ENCODE assay signal across 13 cellular contexts in the genomic region with DNA sequence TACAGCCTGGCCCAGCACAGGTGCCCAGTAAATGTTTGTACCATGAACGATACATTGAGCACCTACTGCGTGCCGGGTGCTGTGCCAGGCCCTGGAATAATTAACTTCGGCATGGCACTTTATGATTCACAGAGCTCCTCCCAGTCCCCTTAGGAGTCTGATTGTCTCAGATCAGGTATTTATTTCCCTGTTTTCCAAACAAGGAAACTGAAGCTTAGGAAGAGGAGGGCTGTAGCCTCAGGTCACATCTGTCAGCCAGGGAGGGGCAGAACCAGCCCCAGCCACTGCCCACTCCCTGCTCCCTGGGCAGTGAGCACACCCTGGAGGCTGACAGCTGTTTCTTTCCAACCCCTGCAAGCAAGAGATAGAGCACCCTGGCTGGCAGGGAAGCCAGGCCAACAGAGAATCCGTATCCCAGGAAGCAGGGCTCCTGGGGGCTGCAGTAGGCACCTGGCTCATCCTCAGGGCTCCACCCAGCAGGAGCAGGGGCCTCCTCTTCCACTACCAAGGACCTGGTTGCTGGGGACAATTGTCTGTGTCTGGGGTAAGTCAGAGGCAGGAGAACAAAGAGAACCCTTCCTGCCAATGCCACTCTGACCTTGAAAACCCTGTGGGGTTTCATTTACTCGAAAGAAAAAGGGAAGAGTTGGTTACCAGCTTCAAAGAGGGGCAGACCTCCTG.
A peak's percentile ranks its signal among the peaks of the same experiment; 100 is the strongest.
DNase-seq lines count a peak whose midpoint lies in the region; ATAC-seq and TF ChIP-seq lines count a peak whose summit lies in the region.
"Had no signal": no experiment of that assay in that cellular context is flagged by ENCODE, and none has a peak within 500 bp of the region (broad histone marks: within the 10 kb centered on the region; RNA-seq: fewer than 3 reads in every experiment).

No MANE protein-coding gene starts in this region.

- ATAC-seq in heart left ventricle (no peak), Right ventricle myocardium inferior (no peak), HG02678 (IDR thresholded peaks at IDR 0.05; ENCODE audit: unreplicated experiment) (no peak)

- no peak overlapping the region for H3K4me2 ChIP-seq in OCI-LY7 (ENCODE audit: low read length)

- CTCF ChIA-PET in OCI-LY7 (lab: Charles Lee; ENCODE audit: unreplicated experiment): no interaction called here
- CTCF ChIA-PET in activated CD4-positive, alpha-beta T cell treated with anti-CD3 and anti-CD28 coated beads, Interleukin-2, amount 10 ng/mL, durations not matched to agents 7 days and 5 days (lab: Charles Lee): no interaction called here

- H3K9me2 ChIP-seq in OCI-LY7 (ENCODE audit: insufficient read depth, low read length): no peaks in the 10 kb centered on the region

- no peaks in the 10 kb centered on the region for H3K9me3 ChIP-seq in heart left ventricle
- no peaks in the 10 kb centered on the region for H3K9me3 ChIP-seq in muscle layer of duodenum (ENCODE audit: control insufficient read depth in 1 of 2, low read length in 2 of 2)
- H3K9me3 ChIP-seq in uterus: no peaks in the 10 kb centered on the region
- no peaks in the 10 kb centered on the region for H3K9me3 ChIP-seq in OCI-LY7 (ENCODE audit: low read length)

- H3K36me3 Mint-ChIP-seq in endothelial cell (ENCODE audit: low read depth, unreplicated experiment): peaks cover 9% of the 10 kb centered on the region
- no peaks in the 10 kb centered on the region for H3K36me3 Mint-ChIP-seq in activated CD4-positive, alpha-beta T cell treated with anti-CD3 and anti-CD28 coated beads, Interleukin-2, amount 10 ng/mL, durations not matched to agents 7 days and 5 days (ENCODE audit: low read depth)
- H3K36me3 Mint-ChIP-seq: memory B cell had no signal

- H3K79me2 ChIP-seq in OCI-LY7 (ENCODE audit: insufficient read depth, low read depth, low read length): no peaks in the 10 kb centered on the region

- no peak overlapping the region for H2AFZ ChIP-seq in OCI-LY7 (ENCODE audit: low read length)

- H3K4me3 ChIP-seq in heart left ventricle (no peak overlapping the region), muscle layer of duodenum (ENCODE audit: low read depth in 1 of 2, low read length in 2 of 2) (no peak overlapping the region), uterus (no peak overlapping the region), OCI-LY7 (ENCODE audit: low read depth, low read length, poor library complexity, severe bottlenecking) (no peak overlapping the region)

- H4K20me1 ChIP-seq in OCI-LY7 (ENCODE audit: insufficient read depth, low read length): no peaks in the 10 kb centered on the region

- no peak for TF ChIP-seq POLR2A in heart left ventricle (IDR thresholded peaks at IDR 0.05)
- no peak for TF ChIP-seq POLR2A in uterus (IDR thresholded peaks at IDR 0.05)

- H3K36me3 ChIP-seq in heart left ventricle (no peaks in the 10 kb centered on the region), muscle layer of duodenum (ENCODE audit: control insufficient read depth in 1 of 2, insufficient read depth in 2 of 2, low read length in 2 of 2) (no peaks in the 10 kb centered on the region), uterus (no peaks in the 10 kb centered on the region), OCI-LY7 (ENCODE audit: insufficient read depth, low read length) (no peaks in the 10 kb centered on the region)
- H3K36me3 ChIP-seq: brain microvascular endothelial cell had no signal

- peak in 1 of 12 donors; percentile 29 for TF ChIP-seq CTCF in heart left ventricle (IDR thresholded peaks at IDR 0.05)
- no peak for TF ChIP-seq CTCF in endothelial cell (IDR thresholded peaks at IDR 0.05; ENCODE audit: unreplicated experiment)
- TF ChIP-seq CTCF in uterus (IDR thresholded peaks at IDR 0.05): no peak
- no peak for TF ChIP-seq CTCF in OCI-LY7 (conservative IDR thresholded peaks at IDR 0.05; ENCODE audit: low read length)

- intact Hi-C loops in heart left ventricle (cut with DNase I): no loop called here
- intact Hi-C loops in Right ventricle myocardium inferior (cut with DNase I): no loop called here
- intact Hi-C loops in uterus (cut with DNase I; ENCODE audit: low total_unique reads): no loop called here
- intact Hi-C loops in OCI-LY7 (cut with micrococcal nuclease; ENCODE audit: unreplicated experiment): no loop called here

- H3K4me1 ChIP-seq in heart left ventricle: peaks cover 23 to 98% (median 89%) of the 10 kb centered on the region in 12 donors
- peaks cover 35 to 76% of the 10 kb centered on the region in 2 donors for H3K4me1 ChIP-seq in muscle layer of duodenum (ENCODE audit: control insufficient read depth in 1 of 2, insufficient read depth in 2 of 2, low read length in 2 of 2)
- peaks cover 9 to 38% of the 10 kb centered on the region in 2 donors for H3K4me1 ChIP-seq in uterus
- H3K4me1 ChIP-seq in OCI-LY7 (ENCODE audit: insufficient read depth, low read length, poor library complexity, severe bottlenecking): peaks cover 17% of the 10 kb centered on the region

- H3K27me3 ChIP-seq in heart left ventricle: no peaks in the 10 kb centered on the region
- no peaks in the 10 kb centered on the region for H3K27me3 ChIP-seq in muscle layer of duodenum (ENCODE audit: low read depth, low read length)
- no peaks in the 10 kb centered on the region for H3K27me3 ChIP-seq in uterus
- H3K27me3 ChIP-seq: brain microvascular endothelial cell had no signal

- no TSS peak for BruUV-seq in OCI-LY7 (replicated peaks; lab: Mats Ljungman, UMichigan)

- H3K27ac ChIP-seq in heart left ventricle (peak overlapping the region; percentile 14 to 97 (median 91)), muscle layer of duodenum (ENCODE audit: low read length) (peak overlapping the region; percentile 68), uterus (peak overlapping the region; percentile 90 to 99), OCI-LY7 (ENCODE audit: low read depth, low read length, poor library complexity, severe bottlenecking) (no peak overlapping the region)
- H3K27ac ChIP-seq: brain microvascular endothelial cell had no signal

- H3K4me3 Mint-ChIP-seq in endothelial cell (ENCODE audit: unreplicated experiment): no peak overlapping the region
- no peak overlapping the region for H3K4me3 Mint-ChIP-seq in activated CD4-positive, alpha-beta T cell treated with anti-CD3 and anti-CD28 coated beads, Interleukin-2, amount 10 ng/mL, durations not matched to agents 7 days and 5 days
- H3K4me3 Mint-ChIP-seq: memory B cell had no signal

- no peaks in the 10 kb centered on the region for H3K9me3 Mint-ChIP-seq in endothelial cell (ENCODE audit: unreplicated experiment)
- no peaks in the 10 kb centered on the region for H3K9me3 Mint-ChIP-seq in activated CD4-positive, alpha-beta T cell treated with anti-CD3 and anti-CD28 coated beads, Interleukin-2, amount 10 ng/mL, durations not matched to agents 7 days and 5 days
- H3K9me3 Mint-ChIP-seq: memory B cell had no signal

- peak overlapping the region; percentile 87 for H3K27ac Mint-ChIP-seq in endothelial cell (ENCODE audit: unreplicated experiment)
- no peak overlapping the region for H3K27ac Mint-ChIP-seq in activated CD4-positive, alpha-beta T cell treated with anti-CD3 and anti-CD28 coated beads, Interleukin-2, amount 10 ng/mL, durations not matched to agents 7 days and 5 days
- H3K27ac Mint-ChIP-seq: memory B cell had no signal

- H3K27me3 Mint-ChIP-seq in endothelial cell (ENCODE audit: unreplicated experiment): peaks cover 18% of the 10 kb centered on the region
- peaks cover under 1% of the 10 kb centered on the region for H3K27me3 Mint-ChIP-seq in activated CD4-positive, alpha-beta T cell treated with anti-CD3 and anti-CD28 coated beads, Interleukin-2, amount 10 ng/mL, durations not matched to agents 7 days and 5 days

- 46 to 53% (median 49%) methylated on average over 6 of the region's 6 CpGs for WGBS in heart left ventricle, 4 donors

- POLR2A ChIA-PET in OCI-LY7 (lab: Charles Lee): interaction anchor here (1.0 kb wide), 1 partner anchor 26 kb away, joined by 3 read pairs; no protein-coding TSS in a partner anchor
- POLR2A ChIA-PET in activated CD4-positive, alpha-beta T cell treated with anti-CD3 and anti-CD28 coated beads, Interleukin-2, amount 10 ng/mL, durations not matched to agents 7 days and 5 days (lab: Charles Lee): no interaction called here

- H3K4me1 Mint-ChIP-seq in endothelial cell (ENCODE audit: unreplicated experiment): peaks cover 63% of the 10 kb centered on the region
- H3K4me1 Mint-ChIP-seq in activated CD4-positive, alpha-beta T cell treated with anti-CD3 and anti-CD28 coated beads, Interleukin-2, amount 10 ng/mL, durations not matched to agents 7 days and 5 days: no peaks in the 10 kb centered on the region
- H3K4me1 Mint-ChIP-seq: memory B cell had no signal

- no peak for DNase-seq in heart left ventricle
- DNase-seq in Right ventricle myocardium inferior (ENCODE audit: missing footprints): no peak
- no peak for DNase-seq in endothelial cell (ENCODE audit: low spot score)
- DNase-seq in uterus: no peak
- DNase-seq in OCI-LY7 (ENCODE audit: low spot score): no peak
- DNase-seq in activated CD4-positive, alpha-beta T cell treated with anti-CD3 and anti-CD28 coated beads, Interleukin-2, amount 10 ng/mL, durations not matched to agents 7 days and 5 days: no peak
- DNase-seq: activated CD4-positive, CD25-positive, alpha-beta regulatory T cell; brain microvascular endothelial cell; KG1; NCI-H226 had no signal
